ENCODE assay signal across 8 cellular contexts in genomic region chr17:15651001-15651582, GRCh38. TPM values are rescaled to one million over a fixed set of nuclear protein-coding genes. Genes with fewer than 3 reads are reported as not detected.
DNase-seq lines count a peak whose midpoint lies in the region; ATAC-seq and TF ChIP-seq lines count a peak whose summit lies in the region.

No MANE protein-coding gene starts in this region.

- no peaks in the 10 kb centered on the region for H3K27me3 ChIP-seq in BE2C
- no peaks in the 10 kb centered on the region for H3K27me3 ChIP-seq in colonic mucosa

- H3K9me3 Mint-ChIP-seq in nephron, result no peaks in the 10 kb centered on the region

- H3K4me3 Mint-ChIP-seq in nephron, result peak overlapping the region; percentile 78 to 89 (median 88)

- H3K4me1 Mint-ChIP-seq in nephron, result peaks cover 74% of the 10 kb centered on the region

- H3K9me3 ChIP-seq in BE2C, result no peaks in the 10 kb centered on the region
- H3K9me3 ChIP-seq in colonic mucosa, result no peaks in the 10 kb centered on the region

- DNase-seq in BE2C (peak; percentile 24), LNCaP clone FGC (ENCODE audit: low read depth) (no peak), colonic mucosa (peak; percentile 48), mucosa of gallbladder (ENCODE audit: low spot score) (no peak)

- peak overlapping the region; percentile 95 for H3K27ac ChIP-seq in colonic mucosa

- no peak for TF ChIP-seq CTCF in BE2C (IDR thresholded peaks at IDR 0.05; ENCODE audit: low read depth, low read length)
- peak; percentile 6; the same call in 1 of the 2 replicates for TF ChIP-seq CTCF in LNCaP clone FGC (IDR thresholded peaks at IDR 0.05; ENCODE audit: control insufficient read depth, extremely low read depth, insufficient read depth)
- TF ChIP-seq CTCF in colonic mucosa (IDR thresholded peaks at IDR 0.05), result no peak
- no peak for TF ChIP-seq CTCF in nephron (IDR thresholded peaks at IDR 0.05; ENCODE audit: unreplicated experiment in 3 of 3)

- peak overlapping the region; percentile 96 to 98 (median 97) for H3K27ac Mint-ChIP-seq in nephron

- no peaks in the 10 kb centered on the region for H3K36me3 Mint-ChIP-seq in nephron (ENCODE audit: low read depth)

- no peaks in the 10 kb centered on the region for H3K27me3 Mint-ChIP-seq in nephron (ENCODE audit: low read depth)

- H3K9ac ChIP-seq in colonic mucosa (ENCODE audit: low read depth in 2 of 2, low read length in 2 of 2), result peak overlapping the region; percentile 79 to 97

- H3K36me3 ChIP-seq in BE2C (no peaks in the 10 kb centered on the region), colonic mucosa (no peaks in the 10 kb centered on the region)

- H3K4me3 ChIP-seq in BE2C (ENCODE audit: low read depth, low read length) (peak overlapping the region; percentile 77), LNCaP clone FGC (ENCODE audit: low read depth, low read length) (peak overlapping the region; percentile 51), colonic mucosa (peak overlapping the region; percentile 59)

- H3K4me1 ChIP-seq in BE2C (0 out of 2 replicates have a peak, but pooled peaks cover 3% of the 10 kb centered on the region), colonic mucosa (no peaks in the 10 kb centered on the region)

- intact Hi-C loops in colonic mucosa (cut with DNase I), result no loop called here

- ATAC-seq in GM21723 (IDR thresholded peaks at IDR 0.05; ENCODE audit: unreplicated experiment) (no peak), HG03139 (IDR thresholded peaks at IDR 0.05; ENCODE audit: unreplicated experiment) (no peak), HG03520 (IDR thresholded peaks at IDR 0.05; ENCODE audit: unreplicated experiment) (no peak)

RNA-seq across cellular contexts. Expression of gene FBXW10B, which starts 31.6 kb away (rescaled TPM):
- 1.1 TPM for polyA plus RNA-seq in BE2C (2012; ENCODE audit: insufficient read depth, insufficient read length, low read depth)
- 1 to 10 TPM in 1 of 2 donors, under 1 TPM in 1; 0.42 to 4.2 TPM for total RNA-seq in colonic mucosa
- total RNA-seq in mucosa of gallbladder, result 1.6 TPM

RNA-seq across cellular contexts. Expression of gene TRIM16, which starts 33.0 kb away (rescaled TPM):
- 45.3 TPM for polyA plus RNA-seq in BE2C (2012; ENCODE audit: insufficient read depth, insufficient read length, low read depth)
- total RNA-seq in colonic mucosa (10 to 100 TPM; 27.2 to 30.4 TPM), mucosa of gallbladder (28.0 TPM)

RNA-seq across cellular contexts. Expression of gene ZNF286A, which starts 48.5 kb away (rescaled TPM):
- 4.2 TPM for polyA plus RNA-seq in BE2C (2012; ENCODE audit: insufficient read depth, insufficient read length, low read depth)
- total RNA-seq in colonic mucosa (10 to 100 TPM; 10.9 to 11.3 TPM), mucosa of gallbladder (23.1 TPM)

Comparison
In these comparisons a context has a peak if more than half of its experiments do, and no peak if none do; other contexts are left out.
1. DNase-seq: peak in BE2C (single experiment) and colonic mucosa (single experiment); none in LNCaP clone FGC (single experiment) and mucosa of gallbladder (single experiment).
2. Peak in every context shown above with its lines, with median percentiles within 50 percentile points of each other: H3K4me3 ChIP-seq.